In genomic region chr10:59788914-59789313, GRCh38 we compare ENCODE assay signal across 9 cellular contexts. TPM values are rescaled to one million over a fixed set of nuclear protein-coding genes. Genes with fewer than 3 reads are reported as not detected.
DNase-seq lines count a peak whose midpoint lies in the region; ATAC-seq, FAIRE-seq and TF ChIP-seq lines count a peak whose summit lies in the region.
"Not testable (repeated sequence)": the region's sequence is repeated elsewhere in the genome, so short reads cannot be mapped to it uniquely, and the experiment has no call there.
"Had no signal": no experiment of that assay in that cellular context is flagged by ENCODE, and none has a peak within 500 bp of the region (broad histone marks: within the 10 kb centered on the region; RNA-seq: fewer than 3 reads in every experiment).

No MANE protein-coding gene starts in this region.

- H4K20me1 ChIP-seq in HCT116 (ENCODE audit: insufficient read depth) = not testable (repeated sequence)

- TF ChIP-seq RAD21 in HCT116 (IDR thresholded peaks at IDR 0.05; ENCODE audit: low read depth) = not testable (repeated sequence)

- WGBS in gastroesophageal sphincter (ENCODE audit: low coverage in 1 of 2), 2 donors = 43 to 57% methylated on average over 1 to 3 of the region's 5 CpGs

- FAIRE-seq in bronchial epithelial cell (lab: Jason Lieb, UNC) (peak; percentile 88), kidney (lab: Jason Lieb, UNC) (peak; percentile 77)

- not testable (repeated sequence) for ATAC-seq in HCT116
- ATAC-seq in gastroesophageal sphincter (peak; percentile 46), left cardiac atrium (peak; percentile 83 to 87), sciatic nerve (peak; percentile 56)

- not testable (repeated sequence) for H3K27me3 ChIP-seq in HCT116 (ENCODE audit: insufficient read depth, low read length); bronchial epithelial cell (ENCODE audit: control insufficient read depth, insufficient read depth, low read length); gastroesophageal sphincter; vagina

- H3K9me3 ChIP-seq in HCT116 (ENCODE audit: control insufficient read depth in 1 of 2, insufficient read depth in 1 of 2, low read depth in 1 of 2, low read length in 2 of 2); gastroesophageal sphincter; kidney (ENCODE audit: control insufficient read depth in 1 of 2, low read length in 2 of 2); vagina: not testable (repeated sequence)

- TF ChIP-seq POLR2A in HCT116 (IDR thresholded peaks at IDR 0.05; ENCODE audit: borderline replicate concordance, extremely low read depth, insufficient read depth, insufficient read length); gastroesophageal sphincter (IDR thresholded peaks at IDR 0.05); vagina (IDR thresholded peaks at IDR 0.05): not testable (repeated sequence)

- CTCF ChIA-PET in HCT116 (lab: Charles Lee) = not testable (repeated sequence)

- BruUV-seq in HCT116 (replicated peaks; lab: Mats Ljungman, UMichigan) = TSS peak; percentile 6

- not testable (repeated sequence) for H3K4me2 ChIP-seq in HCT116 (ENCODE audit: low read length)

- not testable (repeated sequence) for TF ChIP-seq EP300 in gastroesophageal sphincter (IDR thresholded peaks at IDR 0.05)

- RAD21 ChIA-PET in HCT116 (lab: Charles Lee; ENCODE audit: low non-redundant PET in 1 of 2, low total read pairs in 2 of 2, uncharacterized antibody in 2 of 2, unreplicated experiment in 2 of 2) = not testable (repeated sequence)

- H3K79me2 ChIP-seq in HCT116 (ENCODE audit: insufficient read depth, low read length) = not testable (repeated sequence)

- H3K36me3 ChIP-seq in HCT116 (ENCODE audit: control insufficient read depth in 1 of 2, insufficient read depth in 2 of 2, low read length in 2 of 2) (peaks cover 4 to 11% of the 10 kb centered on the region in 2 experiments; a peak in 2 of 4 replicates), gastroesophageal sphincter (peaks cover 4 to 43% of the 10 kb centered on the region in 2 donors), kidney (ENCODE audit: control insufficient read depth in 1 of 2, insufficient read depth in 2 of 2, low read length in 2 of 2) (peaks cover 9 to 16% of the 10 kb centered on the region in 2 donors), vagina (peaks cover 0 to 30% of the 10 kb centered on the region in 2 donors)
- H3K36me3 ChIP-seq in bronchial epithelial cell (ENCODE audit: control insufficient read depth, insufficient read depth, low read length) = not testable (repeated sequence)

- intact Hi-C loops in HCT116 (cut with micrococcal nuclease); left cardiac atrium (cut with DNase I); kidney (cut with DNase I); sciatic nerve (cut with DNase I); vagina (cut with DNase I): not testable (repeated sequence)

- not testable (repeated sequence) for H3K4me1 ChIP-seq in HCT116 (ENCODE audit: control insufficient read depth in 1 of 2, insufficient read depth in 2 of 2, low read length in 2 of 2); gastroesophageal sphincter; kidney (ENCODE audit: control insufficient read depth in 1 of 2, insufficient read depth in 1 of 2, low read depth in 1 of 2, low read length in 2 of 2)
- peaks cover 14% of the 10 kb centered on the region for H3K4me1 ChIP-seq in vagina

- not testable (repeated sequence) for H3K4me3 ChIP-seq in HCT116 (replicated peaks in 1 of 2; ENCODE audit: low read depth in 1 of 2, low read length in 2 of 2); bronchial epithelial cell (ENCODE audit: low read depth, low read length); gastroesophageal sphincter; vagina
- H3K4me3 ChIP-seq in kidney (ENCODE audit: low read length in 2 of 2) = peak overlapping the region in 1 of 2 donors; percentile 9

- H3K27ac ChIP-seq in HCT116 (ENCODE audit: low read depth, low read length); gastroesophageal sphincter; kidney (ENCODE audit: low read depth in 2 of 2, low read length in 2 of 2): not testable (repeated sequence)
- peak overlapping the region; percentile 57 for H3K27ac ChIP-seq in vagina

- not testable (repeated sequence) for H2AFZ ChIP-seq in HCT116 (ENCODE audit: low read depth, low read length, poor library complexity, severe bottlenecking)

- POLR2A ChIA-PET in HCT116 (lab: Charles Lee) = not testable (repeated sequence)

- not testable (repeated sequence) for H3K9me2 ChIP-seq in HCT116 (ENCODE audit: insufficient read depth)

- not testable (repeated sequence) for DNase-seq in HCT116 (ENCODE audit: low read depth, low spot score); bronchial epithelial cell (ENCODE audit: low read depth); left cardiac atrium; kidney; sciatic nerve (ENCODE audit: low spot score); vagina (ENCODE audit: extremely low spot score in 2 of 2)

- not testable (repeated sequence) for H3K9ac ChIP-seq in HCT116 (ENCODE audit: low read length); kidney (ENCODE audit: low read length in 2 of 2)

- not testable (repeated sequence) for TF ChIP-seq CTCF in HCT116 (IDR thresholded peaks at IDR 0.05 in 2 of 3, conservative IDR thresholded peaks at IDR 0.05 in 1 of 3; ENCODE audit: borderline replicate concordance in 1 of 3, insufficient read depth in 1 of 3, low read depth in 2 of 3, low read length in 2 of 3); bronchial epithelial cell (IDR thresholded peaks at IDR 0.05; ENCODE audit: insufficient read depth, low read length, severe bottlenecking); gastroesophageal sphincter (IDR thresholded peaks at IDR 0.05); kidney (IDR thresholded peaks at IDR 0.05; ENCODE audit: borderline replicate concordance, extremely low read depth, insufficient read depth); vagina (IDR thresholded peaks at IDR 0.05)

RNA-seq across cellular contexts. Expression of gene MRLN, which starts 35.7 kb away (rescaled TPM):
- total RNA-seq in HCT116 (2021; ENCODE audit: unreplicated experiment) (not detected), bronchial epithelial cell (not detected in 2 replicates), gastroesophageal sphincter (not detected), left cardiac atrium (not detected), kidney (not detected), sciatic nerve (not detected), vagina (not detected)
- not detected in 2 replicates for polyA plus RNA-seq in HCT116 (2012)
- 24.3 TPM for polyA plus RNA-seq in kidney (ENCODE audit: insufficient read depth, low read depth, low replicate concordance)
- total RNA-seq: GM23248 had no signal
- polyA plus RNA-seq: A549, GM23248 had no signal
